15 cellular contexts compared by ENCODE assay signal in the genomic region with DNA sequence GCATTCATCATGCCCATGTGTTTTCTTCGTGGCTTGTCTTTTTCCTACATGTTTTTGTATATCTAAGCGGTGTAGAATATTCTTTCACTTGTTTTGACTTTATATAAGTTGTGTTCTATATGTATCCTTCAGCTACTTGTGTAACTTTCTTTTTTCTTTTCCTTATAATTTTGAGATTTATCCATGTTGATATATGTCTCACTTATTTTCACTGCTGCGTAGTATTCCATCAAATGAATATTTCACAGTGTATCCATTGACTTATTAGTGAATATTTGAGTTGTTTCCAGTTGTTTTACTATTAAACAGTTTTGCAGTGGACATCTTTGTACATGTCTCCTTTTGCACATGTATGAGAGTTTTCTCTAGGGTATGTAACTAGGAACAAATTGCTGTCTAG. TPM values are rescaled to one million over a fixed set of nuclear protein-coding genes. Genes with fewer than 3 reads are reported as not detected.
DNase-seq lines count a peak whose midpoint lies in the region; ATAC-seq, FAIRE-seq and TF ChIP-seq lines count a peak whose summit lies in the region.
"Had no signal": no experiment of that assay in that cellular context is flagged by ENCODE, and none has a peak within 500 bp of the region (broad histone marks: within the 10 kb centered on the region; RNA-seq: fewer than 3 reads in every experiment).

No MANE protein-coding gene starts in this region.

- peaks cover 8% of the 10 kb centered on the region for H3K79me2 ChIP-seq in HepG2 (ENCODE audit: insufficient read depth, low read length)
- peaks cover 14% of the 10 kb centered on the region for H3K79me2 ChIP-seq in hepatocyte

- ATAC-seq in right lobe of liver (no peak), HepG2 (no peak), GM21447 (IDR thresholded peaks at IDR 0.05; ENCODE audit: unreplicated experiment) (no peak)

- no TSS peak for BruUV-seq in HepG2 (replicated peaks; lab: Mats Ljungman, UMichigan)

- H3K9me3 ChIP-seq in right lobe of liver (no peaks in the 10 kb centered on the region), HepG2 (ENCODE audit: low read length) (no peaks in the 10 kb centered on the region), HEK293 (ENCODE audit: control insufficient read depth, insufficient read depth, low read depth, low read length) (no peaks in the 10 kb centered on the region), hepatocyte (ENCODE audit: low read depth) (no peaks in the 10 kb centered on the region), ovary (no peaks in the 10 kb centered on the region)
- H3K9me3 ChIP-seq: BLaER1, HAP-1 had no signal

- FAIRE-seq in HepG2 (lab: Jason Lieb, UNC), result no peak
- FAIRE-seq: GM12891 had no signal

- H4K20me1 ChIP-seq in HepG2 (ENCODE audit: insufficient read depth, low read length), result no peaks in the 10 kb centered on the region
- no peaks in the 10 kb centered on the region for H4K20me1 ChIP-seq in hepatocyte (ENCODE audit: insufficient read depth, poor library complexity, severe bottlenecking)
- H4K20me1 ChIP-seq: BLaER1 had no signal

- H3K4me1 ChIP-seq in right lobe of liver, result peaks cover 0 to 53% (median 20%) of the 10 kb centered on the region in 4 donors
- H3K4me1 ChIP-seq in HepG2 (ENCODE audit: insufficient read depth, low read length), result peaks cover 90% of the 10 kb centered on the region
- H3K4me1 ChIP-seq in HEK293 (ENCODE audit: control insufficient read depth, insufficient read depth, low read length), result peaks cover 20% of the 10 kb centered on the region
- peaks cover 37% of the 10 kb centered on the region for H3K4me1 ChIP-seq in hepatocyte (ENCODE audit: insufficient read depth)
- H3K4me1 ChIP-seq in ovary (ENCODE audit: insufficient read depth), result no peaks in the 10 kb centered on the region

- peak overlapping the region; percentile 74 to 77 (median 76) for H3K27ac ChIP-seq in right lobe of liver
- H3K27ac ChIP-seq in HepG2 (ENCODE audit: extremely low read length, insufficient read depth, low read length), result no peak overlapping the region
- H3K27ac ChIP-seq in HEK293 (ENCODE audit: extremely low read depth, low read depth, low read length), result no peak overlapping the region
- H3K27ac ChIP-seq in hepatocyte, result peak overlapping the region; percentile 86
- no peak overlapping the region for H3K27ac ChIP-seq in ovary
- H3K27ac ChIP-seq: BLaER1 had no signal

- TF ChIP-seq POLR2A in right lobe of liver (IDR thresholded peaks at IDR 0.05) (no peak), HepG2 (IDR thresholded peaks at IDR 0.05; ENCODE audit: insufficient read depth in 1 of 2, low read depth in 2 of 2, low read length in 2 of 2) (no peak), ovary (IDR thresholded peaks at IDR 0.05) (no peak)

- H3K36me3 ChIP-seq in right lobe of liver (no peaks in the 10 kb centered on the region), HepG2 (replicated peaks in 1 of 2; ENCODE audit: control insufficient read depth in 1 of 2, insufficient read depth in 2 of 2, low read length in 2 of 2) (no peaks in the 10 kb centered on the region), HEK293 (ENCODE audit: control insufficient read depth in 2 of 2, insufficient read depth in 1 of 2, low read length in 2 of 2) (no peaks in the 10 kb centered on the region), hepatocyte (replicated peaks; ENCODE audit: insufficient read depth, low read depth) (no peaks in the 10 kb centered on the region), ovary (no peaks in the 10 kb centered on the region)
- H3K36me3 ChIP-seq: BLaER1, HAP-1 had no signal

- CTCF ChIA-PET in HepG2 (lab: Yijun Ruan, JAX; ENCODE audit: low intra/inter-chr PET ratio, low total read pairs) (no interaction called here), HEK293 (lab: Yijun Ruan, JAX) (no interaction called here)

- H3K9ac ChIP-seq in HepG2 (ENCODE audit: insufficient read depth, low read depth, low read length), result no peak overlapping the region
- H3K9ac ChIP-seq: BLaER1 had no signal

- H3K9me2 ChIP-seq in hepatocyte (replicated peaks; ENCODE audit: insufficient read depth), result no peaks in the 10 kb centered on the region

- in situ Hi-C loops in HepG2 (cut with HindIII; ENCODE audit: extremely low pct_ligation_motif_present, low pct_unique_long_range_greater_than_20kb), result no loop called here

- TF ChIP-seq EP300 in HepG2 (IDR thresholded peaks at IDR 0.05; ENCODE audit: low read depth in 2 of 2, low read length in 2 of 2), result no peak
- no peak for TF ChIP-seq EP300 in HepG2 (CRISPR knock-in tag; IDR thresholded peaks at IDR 0.05; ENCODE audit: borderline replicate concordance)
- TF ChIP-seq EP300 in ovary (IDR thresholded peaks at IDR 0.05), result no peak

- TF ChIP-seq CTCF in right lobe of liver (IDR thresholded peaks at IDR 0.05), result no peak
- no peak for TF ChIP-seq CTCF in HepG2 (CRISPR knock-in tag; IDR thresholded peaks at IDR 0.05)
- no peak for TF ChIP-seq CTCF in HEK293 (tag by site-specific recombination; IDR thresholded peaks at IDR 0.05)
- no peak for TF ChIP-seq CTCF in hepatocyte (IDR thresholded peaks at IDR 0.05; ENCODE audit: poor library complexity)
- TF ChIP-seq CTCF in ovary (IDR thresholded peaks at IDR 0.05), result no peak

- intact Hi-C loops in right lobe of liver (cut with DNase I), result no loop called here
- intact Hi-C loops in HepG2 (cut with micrococcal nuclease; ENCODE audit: unreplicated experiment), result no loop called here
- intact Hi-C loops in ovary (cut with DNase I), result no loop called here

- H3K27me3 ChIP-seq in right lobe of liver (no peaks in the 10 kb centered on the region), HepG2 (ENCODE audit: control insufficient read depth in 1 of 2, insufficient read depth in 2 of 2, low read length in 2 of 2) (no peaks in the 10 kb centered on the region), hepatocyte (no peaks in the 10 kb centered on the region), ovary (no peaks in the 10 kb centered on the region)
- H3K27me3 ChIP-seq: BLaER1 had no signal

- H3K4me3 ChIP-seq in right lobe of liver, result no peak overlapping the region
- no peak overlapping the region for H3K4me3 ChIP-seq in HepG2 (replicated peaks in 1 of 3; ENCODE audit: insufficient read depth in 1 of 3, low read depth in 2 of 3, low read length in 3 of 3)
- no peak overlapping the region for H3K4me3 ChIP-seq in HEK293 (ENCODE audit: low read depth, low read length)
- no peak overlapping the region for H3K4me3 ChIP-seq in hepatocyte
- H3K4me3 ChIP-seq in ovary, result no peak overlapping the region
- H3K4me3 ChIP-seq: BLaER1, HAP-1 had no signal

- POLR2A ChIA-PET in HepG2 (lab: Yijun Ruan, JAX) (no interaction called here), HEK293 (lab: Yijun Ruan, JAX) (no interaction called here)

- DNase-seq in right lobe of liver, result no peak
- DNase-seq in HepG2 (ENCODE audit: low spot score), result no peak
- no peak for DNase-seq in hepatocyte (ENCODE audit: low spot score)
- DNase-seq in NCI-H1436 (lab: John Stamatoyannopoulos, UW), result no peak
- no peak for DNase-seq in ovary
- DNase-seq: AML-193, Calu3, DMS 273 treated with DMSO at 0.1 percent for 48 hours, GOT3, HFFc6 had no signal

- no peak overlapping the region for H3K4me2 ChIP-seq in HepG2 (ENCODE audit: low read depth, low read length)
- H3K4me2 ChIP-seq in hepatocyte, result no peak overlapping the region
- H3K4me2 ChIP-seq: BLaER1 had no signal

- TF ChIP-seq RAD21 in HepG2 (CRISPR knock-in tag; IDR thresholded peaks at IDR 0.05), result no peak

- no peak overlapping the region for H2AFZ ChIP-seq in HepG2 (ENCODE audit: low read length)
- H2AFZ ChIP-seq in hepatocyte, result no peak overlapping the region

- WGBS in right lobe of liver (ENCODE audit: insufficient coverage, low coverage, low lambda C conversion rate, missing lambda C conversion rate), result 58% methylated on average over 3 of the region's 3 CpGs
- 98% methylated on average over 3 of the region's 3 CpGs for WGBS in HepG2 (ENCODE audit: low lambda C conversion rate)
- 97% methylated on average over 3 of the region's 3 CpGs for WGBS in hepatocyte (ENCODE audit: low lambda C conversion rate, missing lambda C conversion rate)
- 67 to 97% (median 94%) methylated on average over 3 of the region's 3 CpGs for WGBS in ovary, 3 donors

RNA-seq across cellular contexts. Expression of a gene that starts 43.9 kb away (rescaled TPM):
- total RNA-seq in right lobe of liver (10 to 100 TPM in 1 of 6 experiments, 1 to 10 TPM in 5; 6.0 to 11.1 (median 8.0) TPM), HepG2 (2016; rRNA removed; fragmentation: Illumina TruSeq; extraction: Trizol) (3.9 and 8.2 TPM in 2 replicates), hepatocyte (11.2 and 12.8 TPM in 2 replicates), ovary (10 to 100 TPM in 6 of 7 donors, 1 to 10 TPM in 1; 6.2 to 20.4 (median 11.6) TPM)
- total RNA-seq in HepG2 (2016; cell fraction: cytosol; rRNA removed; fragmentation: Illumina TruSeq; extraction: Trizol; ENCODE audit: low read depth), result 3.0 and 3.6 TPM in 2 replicates
- 7.3 and 9.1 TPM in 2 replicates for total RNA-seq in HepG2 (2016; cell fraction: insoluble cytoplasmic fraction; rRNA removed; fragmentation: Illumina TruSeq; extraction: Trizol)
- 3.7 and 4.9 TPM in 2 replicates for total RNA-seq in HepG2 (2016; cell fraction: membrane; rRNA removed; fragmentation: Illumina TruSeq; extraction: Trizol)
- 4.0 and 6.6 TPM in 2 replicates for total RNA-seq in HepG2 (2016; cell fraction: nucleus; rRNA removed; fragmentation: Illumina TruSeq; extraction: Trizol)
- polyA plus RNA-seq in HepG2 (2011; rRNA removed) (3.3 and 4.7 TPM in 2 replicates), hepatocyte (6.6 and 13.3 TPM in 2 replicates), ovary (1 to 10 TPM; 7.2 to 9.7 TPM)
- 3.9 and 5.2 TPM in 2 replicates for polyA plus RNA-seq in HepG2 (2011; cell fraction: cytosol; rRNA removed)
- 6.4 and 8.1 TPM in 2 replicates for polyA plus RNA-seq in HepG2 (2011; cell fraction: nucleus; rRNA removed)
- 3.6 and 5.8 TPM in 2 replicates for polyA plus RNA-seq in HepG2 (2012)
- polyA plus RNA-seq in HepG2 (2016; cell fraction: cytosol; fragmentation: Illumina TruSeq; extraction: Trizol; ENCODE audit: low read depth), result 3.0 and 4.3 TPM in 2 replicates
- polyA plus RNA-seq in HepG2 (2016; cell fraction: insoluble cytoplasmic fraction; fragmentation: Illumina TruSeq; extraction: Trizol; ENCODE audit: low read depth), result 8.0 and 9.3 TPM in 2 replicates
- polyA plus RNA-seq in HepG2 (2016; cell fraction: membrane; fragmentation: Illumina TruSeq; extraction: Trizol; ENCODE audit: low read depth), result 5.1 and 6.0 TPM in 2 replicates
- 3.9 and 7.7 TPM in 2 replicates for polyA plus RNA-seq in HepG2 (2016; cell fraction: nucleus; fragmentation: Illumina TruSeq; extraction: Trizol; ENCODE audit: insufficient read depth, low read depth)
- 5.6 and 7.5 TPM in 2 replicates for polyA minus RNA-seq in HepG2 (2011; rRNA and poly(A)+ RNA removed; ENCODE audit: low replicate concordance)
- 3.8 and 3.9 TPM in 2 replicates for polyA minus RNA-seq in HepG2 (2011; cell fraction: cytosol; rRNA and poly(A)+ RNA removed)
- 12.2 and 13.7 TPM in 2 replicates for polyA minus RNA-seq in HepG2 (2011; cell fraction: nucleus; rRNA and poly(A)+ RNA removed)

RNA-seq across cellular contexts. Expression of a gene that starts 50.8 kb away (rescaled TPM):
- 10 to 100 TPM in 1 of 6 experiments, 1 to 10 TPM in 5; 8.1 to 13.8 (median 8.8) TPM for total RNA-seq in right lobe of liver
- 4.2 and 4.4 TPM in 2 replicates for total RNA-seq in HepG2 (2016; rRNA removed; fragmentation: Illumina TruSeq; extraction: Trizol)
- 0.91 and 1.4 TPM in 2 replicates for total RNA-seq in HepG2 (2016; cell fraction: cytosol; rRNA removed; fragmentation: Illumina TruSeq; extraction: Trizol; ENCODE audit: low read depth)
- total RNA-seq in HepG2 (2016; cell fraction: insoluble cytoplasmic fraction; rRNA removed; fragmentation: Illumina TruSeq; extraction: Trizol), result 3.6 and 4.5 TPM in 2 replicates
- 4.4 and 4.9 TPM in 2 replicates for total RNA-seq in HepG2 (2016; cell fraction: membrane; rRNA removed; fragmentation: Illumina TruSeq; extraction: Trizol)
- total RNA-seq in HepG2 (2016; cell fraction: nucleus; rRNA removed; fragmentation: Illumina TruSeq; extraction: Trizol), result 3.2 TPM in 2 replicates
- 1.9 TPM in 2 replicates for polyA plus RNA-seq in HepG2 (2011; rRNA removed)
- polyA plus RNA-seq in HepG2 (2011; cell fraction: cytosol; rRNA removed), result 1.7 and 1.8 TPM in 2 replicates
- polyA plus RNA-seq in HepG2 (2011; cell fraction: nucleus; rRNA removed), result 0.40 and 0.69 TPM in 2 replicates
- polyA plus RNA-seq in HepG2 (2012), result 7.8 and 9.6 TPM in 2 replicates
- polyA plus RNA-seq in HepG2 (2016; cell fraction: cytosol; fragmentation: Illumina TruSeq; extraction: Trizol; ENCODE audit: low read depth), result 3.7 and 5.4 TPM in 2 replicates
- 6.7 and 7.4 TPM in 2 replicates for polyA plus RNA-seq in HepG2 (2016; cell fraction: insoluble cytoplasmic fraction; fragmentation: Illumina TruSeq; extraction: Trizol; ENCODE audit: low read depth)
- polyA plus RNA-seq in HepG2 (2016; cell fraction: membrane; fragmentation: Illumina TruSeq; extraction: Trizol; ENCODE audit: low read depth), result 8.2 and 9.1 TPM in 2 replicates
- 9.8 and 10.0 TPM in 2 replicates for polyA plus RNA-seq in HepG2 (2016; cell fraction: nucleus; fragmentation: Illumina TruSeq; extraction: Trizol; ENCODE audit: insufficient read depth, low read depth)
- 0.76 and 1.3 TPM in 2 replicates for polyA minus RNA-seq in HepG2 (2011; rRNA and poly(A)+ RNA removed; ENCODE audit: low replicate concordance)
- polyA minus RNA-seq in HepG2 (2011; cell fraction: cytosol; rRNA and poly(A)+ RNA removed), result 1.5 and 2.0 TPM in 2 replicates
- 0.26 and 0.62 TPM in 2 replicates for polyA minus RNA-seq in HepG2 (2011; cell fraction: nucleus; rRNA and poly(A)+ RNA removed)
- 14.0 and 17.4 TPM in 2 replicates for total RNA-seq in hepatocyte
- polyA plus RNA-seq in hepatocyte, result 15.4 and 20.5 TPM in 2 replicates
- total RNA-seq in ovary, result 10 to 100 TPM in 5 of 7 donors, 1 to 10 TPM in 2; 5.0 to 19.6 (median 17.2) TPM
- 10 to 100 TPM; 13.3 to 33.3 TPM for polyA plus RNA-seq in ovary

Comparison
In these comparisons a context has a peak if more than half of its experiments do, and no peak if none do; other contexts are left out.
1. H3K27ac ChIP-seq: peak in right lobe of liver (3 of 3) and hepatocyte (single experiment); none in HepG2 (single experiment), HEK293 (single experiment) and ovary (0 of 2).